In the genomic region with DNA sequence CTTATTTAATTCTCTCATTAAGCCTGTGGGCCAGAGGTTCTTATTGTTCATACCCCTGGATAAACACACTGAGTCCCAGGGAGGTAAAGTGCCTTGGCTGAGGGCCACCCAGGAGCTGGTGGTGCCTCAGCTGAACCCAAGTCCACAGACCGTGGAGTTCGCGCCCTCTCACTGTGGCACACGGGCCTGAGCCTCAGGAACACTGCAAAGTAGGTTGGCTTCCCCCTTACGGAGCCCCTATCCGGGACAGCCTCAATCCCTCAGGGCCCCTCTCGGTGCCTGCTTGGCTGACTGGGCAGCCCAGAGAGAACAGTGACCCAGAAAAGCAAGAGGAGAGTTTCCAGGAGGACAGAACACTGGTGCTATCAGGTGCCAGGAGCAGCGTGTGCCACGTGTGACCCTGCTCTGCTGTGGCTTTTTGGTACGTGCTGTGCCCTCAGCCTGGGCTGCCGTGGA, we compare ENCODE assay signal across 8 cellular contexts. TPM values are rescaled to one million over a fixed set of nuclear protein-coding genes. Genes with fewer than 3 reads are reported as not detected.
A peak's percentile ranks its signal among the peaks of the same experiment; 100 is the strongest.
DNase-seq lines count a peak whose midpoint lies in the region; ATAC-seq and TF ChIP-seq lines count a peak whose summit lies in the region.
"Not testable (repeated sequence)": the region's sequence is repeated elsewhere in the genome, so short reads cannot be mapped to it uniquely, and the experiment has no call there.

No MANE protein-coding gene starts in this region.

- WGBS in heart right ventricle, 2 donors, result 45 to 61% methylated on average over 11 of the region's 11 CpGs
- WGBS in smooth muscle cell (ENCODE audit: low lambda C conversion rate), result 90% methylated on average over 11 of the region's 11 CpGs

- H3K9me3 ChIP-seq in HCT116 (ENCODE audit: control insufficient read depth in 1 of 2, insufficient read depth in 1 of 2, low read depth in 1 of 2, low read length in 2 of 2); heart right ventricle; mucosa of rectum (ENCODE audit: control insufficient read depth in 2 of 2, low read length in 2 of 2); smooth muscle cell (replicated peaks; ENCODE audit: low read depth): not testable (repeated sequence)

- H3K9ac ChIP-seq in HCT116 (ENCODE audit: low read length) (peak overlapping the region; percentile 47), smooth muscle cell (ENCODE audit: low read depth) (peak overlapping the region; percentile 18)
- H3K9ac ChIP-seq in mucosa of rectum (ENCODE audit: low read depth in 1 of 2, low read length in 2 of 2), result not testable (repeated sequence)

- not testable (repeated sequence) for H3K4me3 ChIP-seq in ACC112 (ENCODE audit: low read depth, low read length); HCT116 (replicated peaks in 1 of 2; ENCODE audit: low read depth in 1 of 2, low read length in 2 of 2); heart right ventricle; mucosa of rectum (ENCODE audit: low read length in 2 of 2); smooth muscle cell

- not testable (repeated sequence) for TF ChIP-seq POLR2A in HCT116 (IDR thresholded peaks at IDR 0.05; ENCODE audit: borderline replicate concordance, extremely low read depth, insufficient read depth, insufficient read length)

- CTCF ChIA-PET in HCT116 (lab: Charles Lee), result interaction anchor here (1.5 kb wide), 1 partner anchor 200 kb away, joined by 3 read pairs; no protein-coding TSS in a partner anchor

- H3K4me1 ChIP-seq in ACC112 (ENCODE audit: control insufficient read depth, insufficient read depth, low read length, unreplicated experiment) (peaks cover 11% of the 10 kb centered on the region), HCT116 (ENCODE audit: control insufficient read depth in 1 of 2, insufficient read depth in 2 of 2, low read length in 2 of 2) (peaks cover 8 to 51% of the 10 kb centered on the region in 2 experiments; a peak in 3 of 4 replicates), heart right ventricle (peaks cover 0 to 41% (median 6%) of the 10 kb centered on the region in 9 donors)
- not testable (repeated sequence) for H3K4me1 ChIP-seq in mucosa of rectum (ENCODE audit: control insufficient read depth in 2 of 2, insufficient read depth in 2 of 2, low read length in 2 of 2); smooth muscle cell (ENCODE audit: low read depth)

- intact Hi-C loops in HCT116 (cut with micrococcal nuclease); heart right ventricle (cut with DNase I): not testable (repeated sequence)

- POLR2A ChIA-PET in HCT116 (lab: Charles Lee), result not testable (repeated sequence)

- not testable (repeated sequence) for DNase-seq in HCT116 (ENCODE audit: low read depth, low spot score); smooth muscle cell (lab: John Stamatoyannopoulos, UW; ENCODE audit: unreplicated experiment)
- peak; percentile 19 for DNase-seq in activated gamma-delta T cell (lab: John Stamatoyannopoulos, UW)
- DNase-seq in cerebellum (ENCODE audit: low spot score), result peak; percentile 41
- DNase-seq in heart right ventricle, result peak in 1 of 2 donors; percentile 58

- not testable (repeated sequence) for H3K27me3 ChIP-seq in ACC112 (ENCODE audit: insufficient read depth, low read length); HCT116 (ENCODE audit: insufficient read depth, low read length); heart right ventricle; mucosa of rectum (ENCODE audit: control insufficient read depth in 2 of 2, insufficient read depth in 2 of 2, low read length in 2 of 2); smooth muscle cell (ENCODE audit: low read depth)

- ATAC-seq in HCT116 (peak; percentile 56), SK-N-SH treated with all-trans-retinoic acid at 6 μM for 48 hours (peak; percentile 28; the same call in 2 of the 3 replicates), heart right ventricle (peak; percentile 51 to 92 (median 84))

- TSS peak; percentile 52 for BruUV-seq in HCT116 (replicated peaks; lab: Mats Ljungman, UMichigan)

- H3K4me2 ChIP-seq in HCT116 (ENCODE audit: low read length), result peak overlapping the region; percentile 58
- H3K4me2 ChIP-seq in smooth muscle cell, result not testable (repeated sequence)

- not testable (repeated sequence) for H3K36me3 ChIP-seq in ACC112 (ENCODE audit: insufficient read depth, low read length); HCT116 (ENCODE audit: control insufficient read depth in 1 of 2, insufficient read depth in 2 of 2, low read length in 2 of 2); heart right ventricle; mucosa of rectum (ENCODE audit: control insufficient read depth in 2 of 2, insufficient read depth in 2 of 2, low read length in 2 of 2); smooth muscle cell (ENCODE audit: low read depth)

- TF ChIP-seq CTCF in HCT116 (IDR thresholded peaks at IDR 0.05 in 2 of 3, conservative IDR thresholded peaks at IDR 0.05 in 1 of 3; ENCODE audit: borderline replicate concordance in 1 of 3, insufficient read depth in 1 of 3, low read depth in 2 of 3, low read length in 2 of 3); heart right ventricle (IDR thresholded peaks at IDR 0.05); smooth muscle cell (IDR thresholded peaks at IDR 0.05; ENCODE audit: borderline replicate concordance, insufficient read depth, poor library complexity, severe bottlenecking): not testable (repeated sequence)

- not testable (repeated sequence) for H2AFZ ChIP-seq in ACC112 (ENCODE audit: low read length, unreplicated experiment); HCT116 (ENCODE audit: low read depth, low read length, poor library complexity, severe bottlenecking); smooth muscle cell (ENCODE audit: low read depth)

- not testable (repeated sequence) for H3K9me2 ChIP-seq in HCT116 (ENCODE audit: insufficient read depth)

- not testable (repeated sequence) for H3F3A ChIP-seq in smooth muscle cell (ENCODE audit: low read depth)

- not testable (repeated sequence) for H4K20me1 ChIP-seq in HCT116 (ENCODE audit: insufficient read depth); smooth muscle cell (ENCODE audit: low read depth)

- not testable (repeated sequence) for TF ChIP-seq RAD21 in HCT116 (IDR thresholded peaks at IDR 0.05; ENCODE audit: low read depth)

- RAD21 ChIA-PET in HCT116 (lab: Charles Lee; ENCODE audit: low non-redundant PET in 1 of 2, low total read pairs in 2 of 2, uncharacterized antibody in 2 of 2, unreplicated experiment in 2 of 2), result not testable (repeated sequence)

- not testable (repeated sequence) for H3K79me2 ChIP-seq in ACC112 (ENCODE audit: control insufficient read depth, insufficient read depth, low read length, unreplicated experiment); HCT116 (ENCODE audit: insufficient read depth, low read length); smooth muscle cell (ENCODE audit: low read depth)

- H3K27ac ChIP-seq in ACC112 (ENCODE audit: low read depth, low read length) (peak overlapping the region; percentile 51; the same call in 1 of the 2 replicates), HCT116 (ENCODE audit: low read depth, low read length) (peak overlapping the region; percentile 35), heart right ventricle (peak overlapping the region; percentile 74 to 91 (median 83)), mucosa of rectum (ENCODE audit: low read depth in 2 of 2, low read length in 2 of 2) (peak overlapping the region; percentile 67 to 75), smooth muscle cell (ENCODE audit: low read depth) (peak overlapping the region; percentile 71)

RNA-seq across cellular contexts. Expression of a gene that starts 12.5 kb away (rescaled TPM):
- 131 TPM for total RNA-seq in HCT116 (2021; ENCODE audit: unreplicated experiment)
- polyA plus RNA-seq in HCT116 (2012), result 51.8 and 75.7 TPM in 2 replicates
- total RNA-seq in cerebellum, result 43.8 TPM
- total RNA-seq in heart right ventricle, result 100 to 1,000 TPM in 8 of 10 donors, 10 to 100 TPM in 2; 70.7 to 140 (median 111) TPM
- polyA plus RNA-seq in heart right ventricle, result 10 to 100 TPM; 41.6 to 77.4 TPM
- 66.3 and 89.7 TPM in 2 replicates for total RNA-seq in smooth muscle cell
- 74.8 and 75.5 TPM in 2 replicates for polyA plus RNA-seq in smooth muscle cell

RNA-seq across cellular contexts. Expression of a gene that starts 55.6 kb away (rescaled TPM):
- total RNA-seq in HCT116 (2021; ENCODE audit: unreplicated experiment) (4.8 TPM), cerebellum (2.8 TPM), heart right ventricle (1 to 10 TPM in 2 of 10 donors, under 1 TPM in 7, not detected in 1; 0.16 to 1.9 (median 0.59) TPM), smooth muscle cell (0.04 TPM in 2 replicates)
- polyA plus RNA-seq in HCT116 (2012), result 1.1 and 1.3 TPM in 2 replicates
- polyA plus RNA-seq in heart right ventricle (under 1 TPM; 0.14 to 0.80 TPM), smooth muscle cell (not detected in 2 replicates)

RNA-seq across cellular contexts. Expression of a gene that starts 55.9 kb away (rescaled TPM):
- 17.1 TPM for total RNA-seq in HCT116 (2021; ENCODE audit: unreplicated experiment)
- polyA plus RNA-seq in HCT116 (2012), result 5.4 and 6.1 TPM in 2 replicates
- 12.4 TPM for total RNA-seq in cerebellum
- 1 to 10 TPM; 2.5 to 6.2 (median 3.5) TPM for total RNA-seq in heart right ventricle
- polyA plus RNA-seq in heart right ventricle, result 1 to 10 TPM in 1 of 2 donors, under 1 TPM in 1; 0.95 to 3.5 TPM
- 1.0 and 2.3 TPM in 2 replicates for total RNA-seq in smooth muscle cell
- polyA plus RNA-seq in smooth muscle cell, result 2.4 and 2.7 TPM in 2 replicates

Comparison
In these comparisons a context has a peak if more than half of its experiments do, and no peak if none do; other contexts are left out.
1. ATAC-seq: peak in every context shown above with its lines; median percentile 84 in heart right ventricle; 56 in HCT116; 28 in SK-N-SH treated with all-trans-retinoic acid at 6 μM for 48 hours.